21 cellular contexts compared by ENCODE assay signal in genomic region chr2:181648478-181649155, GRCh38. TPM values are rescaled to one million over a fixed set of nuclear protein-coding genes. Genes with fewer than 3 reads are reported as not detected.
"Had no signal": no experiment of that assay in that cellular context is flagged by ENCODE, and none has a peak within 500 bp of the region (broad histone marks: within the 10 kb centered on the region; RNA-seq: fewer than 3 reads in every experiment).

No MANE protein-coding gene starts in this region.

- DNase-seq: activated CD4-positive, alpha-beta T cell treated with anti-CD3 and anti-CD28 coated beads, Interleukin-2, amount 50 U/mL, for 1 hour; activated naive CD8-positive, alpha-beta T cell treated with anti-CD3 and anti-CD28 coated beads for 36 hours; amygdala; body of pancreas; central memory CD4-positive, alpha-beta T cell; colonic mucosa; midbrain; ovary; stimulated activated CD4-positive, alpha-beta T cell treated with anti-CD3 and anti-CD28 coated beads, Interleukin-2, amount 100 ng/mL, for 24 hours; upper lobe of right lung had no signal

- H3K27ac ChIP-seq: body of pancreas, colonic mucosa, esophagus muscularis mucosa, hepatocyte, neural progenitor cell, ovary, thoracic aorta, upper lobe of right lung had no signal

- H3K9me3 ChIP-seq: body of pancreas, colonic mucosa, esophagus muscularis mucosa, ovary, thoracic aorta, upper lobe of right lung had no signal

- H3K4me3 Mint-ChIP-seq: activated naive CD8-positive, alpha-beta T cell treated with anti-CD3 and anti-CD28 coated beads for 36 hours; activated T-helper 1 cell treated with anti-CD3 and anti-CD28 coated beads, Interleukin-12 subunit alpha, Interleukin-12 subunit beta, Interleukin-2, Interleukin-4 antibody, amounts not matched to agents 30 ng/mL and 10 ng/mL and 1 ng/mL, durations not matched to agents 14 hours and 24 hours and 36 hours; neural progenitor cell had no signal

- H3K27ac Mint-ChIP-seq: activated naive CD8-positive, alpha-beta T cell treated with anti-CD3 and anti-CD28 coated beads for 36 hours; activated T-helper 1 cell treated with anti-CD3 and anti-CD28 coated beads, Interleukin-12 subunit alpha, Interleukin-12 subunit beta, Interleukin-2, Interleukin-4 antibody, amounts not matched to agents 30 ng/mL and 10 ng/mL and 1 ng/mL, durations not matched to agents 14 hours and 24 hours and 36 hours; neural progenitor cell had no signal

- H3K27me3 ChIP-seq: body of pancreas, colonic mucosa, ovary, upper lobe of right lung had no signal

- H3K4me1 Mint-ChIP-seq: activated naive CD8-positive, alpha-beta T cell treated with anti-CD3 and anti-CD28 coated beads for 36 hours; neural progenitor cell had no signal

- H3K36me3 Mint-ChIP-seq: activated naive CD8-positive, alpha-beta T cell treated with anti-CD3 and anti-CD28 coated beads for 36 hours; neural progenitor cell had no signal

- FAIRE-seq: keratinocyte had no signal

- ATAC-seq: activated CD4-positive, CD25-positive, alpha-beta regulatory T cell treated with anti-CD3 and anti-CD28 coated beads, Interleukin-2, amount 50 U/mL, for 24 hours; body of pancreas; left lobe of liver; upper lobe of right lung had no signal

- H3K9me3 Mint-ChIP-seq: activated naive CD8-positive, alpha-beta T cell treated with anti-CD3 and anti-CD28 coated beads for 36 hours; activated T-helper 1 cell treated with anti-CD3 and anti-CD28 coated beads, Interleukin-12 subunit alpha, Interleukin-12 subunit beta, Interleukin-2, Interleukin-4 antibody, amounts not matched to agents 30 ng/mL and 10 ng/mL and 1 ng/mL, durations not matched to agents 14 hours and 24 hours and 36 hours; neural progenitor cell had no signal

RNA-seq across cellular contexts. Expression of gene CERKL, which starts 8.3 kb away (rescaled TPM):
- total RNA-seq: activated CD8-positive, alpha-beta memory T cell treated with anti-CD3 and anti-CD28 coated beads for 36 hours; activated T-helper 1 cell treated with anti-CD3 and anti-CD28 coated beads, Interleukin-12 subunit alpha, Interleukin-12 subunit beta, Interleukin-2, Interleukin-4 antibody, amounts not matched to agents 30 ng/mL and 10 ng/mL and 1 ng/mL, durations not matched to agents 14 hours and 24 hours and 36 hours; left lobe of liver; lung microvascular endothelial cell; pulmonary artery endothelial cell; thoracic aorta had no signal

RNA-seq across cellular contexts. Expression of gene NEUROD1, which starts 31.7 kb away (rescaled TPM):
- total RNA-seq: activated CD8-positive, alpha-beta memory T cell treated with anti-CD3 and anti-CD28 coated beads for 36 hours; activated T-helper 1 cell treated with anti-CD3 and anti-CD28 coated beads, Interleukin-12 subunit alpha, Interleukin-12 subunit beta, Interleukin-2, Interleukin-4 antibody, amounts not matched to agents 30 ng/mL and 10 ng/mL and 1 ng/mL, durations not matched to agents 14 hours and 24 hours and 36 hours; esophagus muscularis mucosa; left lobe of liver; lung microvascular endothelial cell; ovary; pulmonary artery endothelial cell; thoracic aorta; upper lobe of right lung had no signal
